ENCODE assay signal across 25 cellular contexts in genomic region chr2:189824694-189825396, GRCh38. TPM values are rescaled to one million over a fixed set of nuclear protein-coding genes. Genes with fewer than 3 reads are reported as not detected.
DNase-seq lines count a peak whose midpoint lies in the region; ATAC-seq, FAIRE-seq and TF ChIP-seq lines count a peak whose summit lies in the region.
"Had no signal": no experiment of that assay in that cellular context is flagged by ENCODE, and none has a peak within 500 bp of the region (broad histone marks: within the 10 kb centered on the region; RNA-seq: fewer than 3 reads in every experiment).

No MANE protein-coding gene starts in this region.

- in situ Hi-C loops in HepG2 (cut with HindIII; ENCODE audit: extremely low pct_ligation_motif_present, low pct_unique_long_range_greater_than_20kb): no loop called here

- H3K4me1 Mint-ChIP-seq in chondrocyte (ENCODE audit: low read depth): peaks cover 21% of the 10 kb centered on the region

- no TSS peak for BruUV-seq in HepG2 (replicated peaks; lab: Mats Ljungman, UMichigan)

- DNase-seq in HepG2 (ENCODE audit: low spot score) (no peak), right lobe of liver (no peak), chondrocyte (ENCODE audit: low spot score) (no peak), pancreas (no peak), NCI-H345 treated with DMSO at 0.1 percent for 48 hours (lab: John Stamatoyannopoulos, UW; ENCODE audit: unreplicated experiment) (no peak), KG1 (lab: John Stamatoyannopoulos, UW) (no peak)
- no peak for DNase-seq in stimulated activated naive CD8-positive, alpha-beta T cell treated with anti-CD3 and anti-CD28 coated beads, Interleukin-15, Interleukin-2, amounts not matched to agents 100 U/mL and 50 U/mL, for 24 hours
- DNase-seq: AML-193; C1 segment of cervical spinal cord; Calu3; CD8-positive, alpha-beta T cell; DMS53; GF-D8; H9; KBM-7; NCI-H1092; NCI-H1436 treated with DMSO at 0.1 percent for 48 hours; NCI-H1930; NCI-H524; NCI-H774; NK-92 treated with Interleukin-12 subunit alpha and Interleukin-12 subunit beta, amount 100 ng/mL, for 24 hours; SIG-M5 had no signal

- TF ChIP-seq RAD21 in HepG2 (CRISPR knock-in tag; IDR thresholded peaks at IDR 0.05): no peak

- no peak for TF ChIP-seq POLR2A in HepG2 (IDR thresholded peaks at IDR 0.05; ENCODE audit: insufficient read depth in 1 of 2, low read depth in 2 of 2, low read length in 2 of 2)
- TF ChIP-seq POLR2A in right lobe of liver (IDR thresholded peaks at IDR 0.05): no peak

- no peak overlapping the region for H3K4me3 Mint-ChIP-seq in chondrocyte (ENCODE audit: unreplicated experiment)
- H3K4me3 Mint-ChIP-seq: CD8-positive, alpha-beta T cell; H9 had no signal

- H3K27ac Mint-ChIP-seq in chondrocyte (ENCODE audit: unreplicated experiment): peak overlapping the region; percentile 57
- H3K27ac Mint-ChIP-seq: CD8-positive, alpha-beta T cell had no signal

- H3K27ac ChIP-seq in HepG2 (ENCODE audit: extremely low read length, insufficient read depth, low read length) (no peak overlapping the region), right lobe of liver (no peak overlapping the region), pancreas (no peak overlapping the region)
- H3K27ac ChIP-seq: 22Rv1 had no signal

- H3K4me2 ChIP-seq in HepG2 (ENCODE audit: low read depth, low read length): no peak overlapping the region

- TF ChIP-seq CTCF in HepG2 (CRISPR knock-in tag; IDR thresholded peaks at IDR 0.05) (no peak), right lobe of liver (IDR thresholded peaks at IDR 0.05) (no peak), chondrocyte (IDR thresholded peaks at IDR 0.05) (no peak), pancreas (IDR thresholded peaks at IDR 0.05) (no peak)

- no peaks in the 10 kb centered on the region for H3K79me2 ChIP-seq in HepG2 (ENCODE audit: insufficient read depth, low read length)

- intact Hi-C loops in HepG2 (cut with micrococcal nuclease; ENCODE audit: unreplicated experiment): no loop called here
- intact Hi-C loops in right lobe of liver (cut with DNase I): no loop called here
- intact Hi-C loops in pancreas (cut with DNase I): no loop called here

- no peak overlapping the region for H2AFZ ChIP-seq in HepG2 (ENCODE audit: low read length)

- H3K4me3 ChIP-seq in HepG2 (replicated peaks in 1 of 3; ENCODE audit: insufficient read depth in 1 of 3, low read depth in 2 of 3, low read length in 3 of 3) (no peak overlapping the region), right lobe of liver (no peak overlapping the region), pancreas (no peak overlapping the region)

- CTCF ChIA-PET in HepG2 (lab: Yijun Ruan, JAX; ENCODE audit: low intra/inter-chr PET ratio, low total read pairs): no interaction called here

- no peaks in the 10 kb centered on the region for H3K9me3 Mint-ChIP-seq in chondrocyte (ENCODE audit: low read depth)
- H3K9me3 Mint-ChIP-seq: CD8-positive, alpha-beta T cell; H9 had no signal

- H3K9me3 ChIP-seq in HepG2 (ENCODE audit: low read length): no peaks in the 10 kb centered on the region
- H3K9me3 ChIP-seq in right lobe of liver: no peaks in the 10 kb centered on the region
- H3K9me3 ChIP-seq in pancreas: no peaks in the 10 kb centered on the region

- no peaks in the 10 kb centered on the region for H3K27me3 Mint-ChIP-seq in chondrocyte (ENCODE audit: low read depth)

- TF ChIP-seq EP300 in HepG2 (IDR thresholded peaks at IDR 0.05; ENCODE audit: low read depth in 2 of 2, low read length in 2 of 2) (no peak), HepG2 (CRISPR knock-in tag; IDR thresholded peaks at IDR 0.05; ENCODE audit: borderline replicate concordance) (no peak)

- H3K4me1 ChIP-seq in HepG2 (ENCODE audit: insufficient read depth, low read length): no peaks in the 10 kb centered on the region
- no peaks in the 10 kb centered on the region for H3K4me1 ChIP-seq in right lobe of liver
- H3K4me1 ChIP-seq in pancreas: no peaks in the 10 kb centered on the region

- peaks cover 3% of the 10 kb centered on the region for H3K36me3 Mint-ChIP-seq in chondrocyte (ENCODE audit: low read depth)

- ATAC-seq in HepG2 (no peak), right lobe of liver (no peak), pancreas (no peak), GM21737 (IDR thresholded peaks at IDR 0.05; ENCODE audit: unreplicated experiment) (no peak)
- no peak for ATAC-seq in stimulated activated naive CD8-positive, alpha-beta T cell treated with anti-CD3 and anti-CD28 coated beads, Interleukin-15, Interleukin-2, amounts not matched to agents 100 U/mL and 50 U/mL, for 24 hours
- ATAC-seq: CD8-positive, alpha-beta T cell; SK-N-SH treated with all-trans-retinoic acid at 6 μM for 48 hours had no signal

- FAIRE-seq in HepG2 (lab: Jason Lieb, UNC) (no peak), pancreas (lab: Jason Lieb, UNC) (peak; percentile 57)

- H3K27me3 ChIP-seq in HepG2 (ENCODE audit: control insufficient read depth in 1 of 2, insufficient read depth in 2 of 2, low read length in 2 of 2) (no peaks in the 10 kb centered on the region), right lobe of liver (no peaks in the 10 kb centered on the region), pancreas (no peaks in the 10 kb centered on the region)

- POLR2A ChIA-PET in HepG2 (lab: Yijun Ruan, JAX): no interaction called here

- WGBS in HepG2 (ENCODE audit: low lambda C conversion rate): 98% methylated on average over 3 of the region's 3 CpGs
- 83% methylated on average over 3 of the region's 3 CpGs for WGBS in right lobe of liver (ENCODE audit: insufficient coverage, low coverage, low lambda C conversion rate, missing lambda C conversion rate)
- 28 to 45% methylated on average over 3 of the region's 3 CpGs for WGBS in pancreas, 2 donors

- H4K20me1 ChIP-seq in HepG2 (ENCODE audit: insufficient read depth, low read length): no peaks in the 10 kb centered on the region

- peaks cover 4 to 25% of the 10 kb centered on the region in 2 experiments for H3K36me3 ChIP-seq in HepG2 (replicated peaks in 1 of 2; ENCODE audit: control insufficient read depth in 1 of 2, insufficient read depth in 2 of 2, low read length in 2 of 2)
- no peaks in the 10 kb centered on the region for H3K36me3 ChIP-seq in right lobe of liver
- peaks cover 0 to under 1% (median 0%) of the 10 kb centered on the region in 3 donors for H3K36me3 ChIP-seq in pancreas

- H3K9ac ChIP-seq in HepG2 (ENCODE audit: insufficient read depth, low read depth, low read length): no peak overlapping the region

RNA-seq across cellular contexts. Expression of gene PMS1, which starts 40.6 kb away (rescaled TPM):
- total RNA-seq in HepG2 (2016; rRNA removed; fragmentation: Illumina TruSeq; extraction: Trizol) (39.0 and 39.9 TPM in 2 replicates), right lobe of liver (1 to 10 TPM; 8.1 to 9.5 (median 8.4) TPM), chondrocyte (23.9 to 37.1 TPM (median 25.1 TPM) in 3 replicates), pancreas (10 to 100 TPM in 4 of 6 donors, 1 to 10 TPM in 2; 8.1 to 17.1 (median 12.2) TPM)
- total RNA-seq in HepG2 (2016; cell fraction: cytosol; rRNA removed; fragmentation: Illumina TruSeq; extraction: Trizol; ENCODE audit: low read depth): 167 and 185 TPM in 2 replicates
- total RNA-seq in HepG2 (2016; cell fraction: insoluble cytoplasmic fraction; rRNA removed; fragmentation: Illumina TruSeq; extraction: Trizol): 35.8 and 38.9 TPM in 2 replicates
- 49.6 and 57.4 TPM in 2 replicates for total RNA-seq in HepG2 (2016; cell fraction: membrane; rRNA removed; fragmentation: Illumina TruSeq; extraction: Trizol)
- total RNA-seq in HepG2 (2016; cell fraction: nucleus; rRNA removed; fragmentation: Illumina TruSeq; extraction: Trizol): 58.7 and 64.6 TPM in 2 replicates
- polyA plus RNA-seq in HepG2 (2011; rRNA removed) (14.5 and 14.6 TPM in 2 replicates), pancreas (10 to 100 TPM; 10.5 to 10.6 TPM)
- 4.2 and 5.7 TPM in 2 replicates for polyA plus RNA-seq in HepG2 (2011; cell fraction: cytosol; rRNA removed)
- polyA plus RNA-seq in HepG2 (2011; cell fraction: nucleus; rRNA removed): 19.2 and 22.7 TPM in 2 replicates
- polyA plus RNA-seq in HepG2 (2012): 17.7 and 19.4 TPM in 2 replicates
- 3.0 and 3.6 TPM in 2 replicates for polyA plus RNA-seq in HepG2 (2016; cell fraction: cytosol; fragmentation: Illumina TruSeq; extraction: Trizol; ENCODE audit: low read depth)
- polyA plus RNA-seq in HepG2 (2016; cell fraction: insoluble cytoplasmic fraction; fragmentation: Illumina TruSeq; extraction: Trizol; ENCODE audit: low read depth): 32.8 TPM in 2 replicates
- polyA plus RNA-seq in HepG2 (2016; cell fraction: membrane; fragmentation: Illumina TruSeq; extraction: Trizol; ENCODE audit: low read depth): 5.3 and 6.9 TPM in 2 replicates
- 83.1 and 93.6 TPM in 2 replicates for polyA plus RNA-seq in HepG2 (2016; cell fraction: nucleus; fragmentation: Illumina TruSeq; extraction: Trizol; ENCODE audit: insufficient read depth, low read depth)
- polyA minus RNA-seq in HepG2 (2011; rRNA and poly(A)+ RNA removed; ENCODE audit: low replicate concordance): 6.9 and 18.9 TPM in 2 replicates
- polyA minus RNA-seq in HepG2 (2011; cell fraction: cytosol; rRNA and poly(A)+ RNA removed): 12.6 and 23.0 TPM in 2 replicates
- 73.4 and 77.6 TPM in 2 replicates for polyA minus RNA-seq in HepG2 (2011; cell fraction: nucleus; rRNA and poly(A)+ RNA removed)

RNA-seq across cellular contexts. Expression of gene ORMDL1, which starts 40.7 kb away (rescaled TPM):
- total RNA-seq in HepG2 (2016; rRNA removed; fragmentation: Illumina TruSeq; extraction: Trizol) (29.5 and 67.5 TPM in 2 replicates), right lobe of liver (10 to 100 TPM; 19.1 to 46.1 (median 28.7) TPM), chondrocyte (50.8 to 61.7 TPM (median 50.9 TPM) in 3 replicates), pancreas (10 to 100 TPM; 20.2 to 30.8 (median 26.3) TPM)
- total RNA-seq in HepG2 (2016; cell fraction: cytosol; rRNA removed; fragmentation: Illumina TruSeq; extraction: Trizol; ENCODE audit: low read depth): 40.7 and 41.5 TPM in 2 replicates
- 31.6 and 68.1 TPM in 2 replicates for total RNA-seq in HepG2 (2016; cell fraction: insoluble cytoplasmic fraction; rRNA removed; fragmentation: Illumina TruSeq; extraction: Trizol)
- 60.2 and 61.9 TPM in 2 replicates for total RNA-seq in HepG2 (2016; cell fraction: membrane; rRNA removed; fragmentation: Illumina TruSeq; extraction: Trizol)
- total RNA-seq in HepG2 (2016; cell fraction: nucleus; rRNA removed; fragmentation: Illumina TruSeq; extraction: Trizol): 109 and 139 TPM in 2 replicates
- polyA plus RNA-seq in HepG2 (2011; rRNA removed) (160 and 166 TPM in 2 replicates), pancreas (100 to 1,000 TPM; 101 to 121 TPM)
- 21.7 and 32.9 TPM in 2 replicates for polyA plus RNA-seq in HepG2 (2011; cell fraction: cytosol; rRNA removed)
- 486 and 524 TPM in 2 replicates for polyA plus RNA-seq in HepG2 (2011; cell fraction: nucleus; rRNA removed)
- 100.0 and 116 TPM in 2 replicates for polyA plus RNA-seq in HepG2 (2012)
- 60.0 and 71.8 TPM in 2 replicates for polyA plus RNA-seq in HepG2 (2016; cell fraction: cytosol; fragmentation: Illumina TruSeq; extraction: Trizol; ENCODE audit: low read depth)
- 34.8 and 36.0 TPM in 2 replicates for polyA plus RNA-seq in HepG2 (2016; cell fraction: insoluble cytoplasmic fraction; fragmentation: Illumina TruSeq; extraction: Trizol; ENCODE audit: low read depth)
- 64.9 and 65.2 TPM in 2 replicates for polyA plus RNA-seq in HepG2 (2016; cell fraction: membrane; fragmentation: Illumina TruSeq; extraction: Trizol; ENCODE audit: low read depth)
- 350 and 353 TPM in 2 replicates for polyA plus RNA-seq in HepG2 (2016; cell fraction: nucleus; fragmentation: Illumina TruSeq; extraction: Trizol; ENCODE audit: insufficient read depth, low read depth)
- polyA minus RNA-seq in HepG2 (2011; rRNA and poly(A)+ RNA removed; ENCODE audit: low replicate concordance): 22.0 and 25.4 TPM in 2 replicates
- polyA minus RNA-seq in HepG2 (2011; cell fraction: cytosol; rRNA and poly(A)+ RNA removed): 12.3 and 13.9 TPM in 2 replicates
- polyA minus RNA-seq in HepG2 (2011; cell fraction: nucleus; rRNA and poly(A)+ RNA removed): 143 and 163 TPM in 2 replicates
